ENCODE assay signal across 36 cellular contexts in genomic region chr6:151353795-151354194, GRCh38. TPM values are rescaled to one million over a fixed set of nuclear protein-coding genes. Genes with fewer than 3 reads are reported as not detected.
A peak's percentile ranks its signal among the peaks of the same experiment; 100 is the strongest.
DNase-seq lines count a peak whose midpoint lies in the region; ATAC-seq, FAIRE-seq and TF ChIP-seq lines count a peak whose summit lies in the region.
"Had no signal": no experiment of that assay in that cellular context is flagged by ENCODE, and none has a peak within 500 bp of the region (broad histone marks: within the 10 kb centered on the region; RNA-seq: fewer than 3 reads in every experiment).

No MANE protein-coding gene starts in this region.

- CTCF ChIA-PET in CD8-positive, alpha-beta T cell (lab: Charles Lee) = no interaction called here
- CTCF ChIA-PET in HCT116 (lab: Charles Lee) (no interaction called here), K562 (lab: Yijun Ruan, JAX; ENCODE audit: low intra/inter-chr PET ratio) (no interaction called here)

- H2AFZ ChIP-seq in HCT116 (ENCODE audit: low read depth, low read length, poor library complexity, severe bottlenecking) = no peak overlapping the region
- no peak overlapping the region for H2AFZ ChIP-seq in K562 (ENCODE audit: low read depth, low read length)

- H3K4me3 ChIP-seq in CD8-positive, alpha-beta T cell (ENCODE audit: low read depth, low read length) = no peak overlapping the region
- H3K4me3 ChIP-seq in HCT116 (replicated peaks in 1 of 2; ENCODE audit: low read depth in 1 of 2, low read length in 2 of 2) (no peak overlapping the region), K562 (no peak overlapping the region)
- H3K4me3 ChIP-seq: A549; BLaER1; BLaER1 treated with 17β-estradiol and CSF1 and Interleukin-3, amounts not matched to agents 10 nM and 100 nM had no signal

- H3K9me3 Mint-ChIP-seq in CD8-positive, alpha-beta T cell = no peaks in the 10 kb centered on the region
- H3K9me3 Mint-ChIP-seq in chondrocyte (ENCODE audit: low read depth) = no peaks in the 10 kb centered on the region
- H3K9me3 Mint-ChIP-seq: CD4-positive, alpha-beta memory T cell; CD4-positive, alpha-beta T cell; CD4-positive, CD25-positive, alpha-beta regulatory T cell; CD8-positive, alpha-beta memory T cell had no signal

- no peak for DNase-seq in CD8-positive, alpha-beta T cell
- DNase-seq in HCT116 (ENCODE audit: low read depth, low spot score) (no peak), K562 (ENCODE audit: extremely low read depth in 1 of 4, low spot score in 3 of 4) (no peak), chondrocyte (ENCODE audit: low spot score) (no peak), activated T-cell treated with anti-CD3 and anti-CD28 coated beads for 4 hours (no peak), Ammon's horn (ENCODE audit: low spot score) (no peak)
- DNase-seq in central memory CD4-positive, alpha-beta T cell = no peak
- DNase-seq: 8988T; ACHN; AML-193; BE2C; C1 segment of cervical spinal cord; Caco-2; Calu3; CD4-positive, alpha-beta memory T cell; CD4-positive, alpha-beta T cell; CD4-positive, CD25-positive, alpha-beta regulatory T cell; CD8-positive, alpha-beta memory T cell; COR-L47; DMS 273 treated with DMSO at 0.1 percent for 48 hours; DMS153; DMS53; DMS79; DMS79 treated with DMSO at 0.1 percent for 48 hours; DND-41; EL had no signal

- in situ Hi-C loops in K562 (cut with MboI) = no loop called here

- peaks cover 9% of the 10 kb centered on the region for H3K4me1 Mint-ChIP-seq in CD8-positive, alpha-beta T cell (ENCODE audit: low read depth)
- H3K4me1 Mint-ChIP-seq in chondrocyte (ENCODE audit: low read depth) = peaks cover 9% of the 10 kb centered on the region
- H3K4me1 Mint-ChIP-seq: B cell had no signal

- no peak for ATAC-seq in CD8-positive, alpha-beta T cell
- ATAC-seq in HCT116 (no peak), K562 (peak; percentile 14; the same call in 1 of the 3 replicates), GM21825 (IDR thresholded peaks at IDR 0.05; ENCODE audit: unreplicated experiment) (no peak)
- ATAC-seq: A549 had no signal

- POLR2A ChIA-PET in CD8-positive, alpha-beta T cell (lab: Charles Lee) = no interaction called here
- POLR2A ChIA-PET in HCT116 (lab: Charles Lee) = no interaction called here
- POLR2A ChIA-PET in K562 (lab: Yijun Ruan, JAX) = no interaction called here

- H3K9me2 ChIP-seq in HCT116 (ENCODE audit: insufficient read depth) = no peaks in the 10 kb centered on the region

- peaks cover 2% of the 10 kb centered on the region for H3K36me3 Mint-ChIP-seq in CD8-positive, alpha-beta T cell
- peaks cover 25% of the 10 kb centered on the region for H3K36me3 Mint-ChIP-seq in chondrocyte (ENCODE audit: low read depth)

- no peak for TF ChIP-seq CTCF in CD8-positive, alpha-beta T cell (IDR thresholded peaks at IDR 0.05)
- TF ChIP-seq CTCF in HCT116 (IDR thresholded peaks at IDR 0.05 in 2 of 3, conservative IDR thresholded peaks at IDR 0.05 in 1 of 3; ENCODE audit: borderline replicate concordance in 1 of 3, insufficient read depth in 1 of 3, low read depth in 2 of 3, low read length in 2 of 3) = no peak
- TF ChIP-seq CTCF in K562 (IDR thresholded peaks at IDR 0.05 in 2 of 3, conservative IDR thresholded peaks at IDR 0.05 in 1 of 3; ENCODE audit: insufficient read depth in 2 of 3, low read depth in 1 of 3, low read length in 3 of 3) = 0 out of 6 replicates have a peak, but pooled peaks of 1 of the 3 experiments have one; percentile 11
- peak; percentile 20 for TF ChIP-seq CTCF in chondrocyte (IDR thresholded peaks at IDR 0.05)

- peaks cover 53% of the 10 kb centered on the region; the same call in 1 of the 2 replicates for H4K20me1 ChIP-seq in HCT116 (ENCODE audit: insufficient read depth)
- H4K20me1 ChIP-seq in K562 (replicated peaks; ENCODE audit: control insufficient read depth, insufficient read depth, low read length) = 0 out of 2 replicates have a peak, but pooled peaks cover 4% of the 10 kb centered on the region

- H3K4me3 Mint-ChIP-seq in CD8-positive, alpha-beta T cell = no peak overlapping the region
- no peak overlapping the region for H3K4me3 Mint-ChIP-seq in chondrocyte (ENCODE audit: unreplicated experiment)
- H3K4me3 Mint-ChIP-seq: B cell; CD14-positive monocyte; CD4-positive, alpha-beta memory T cell; CD4-positive, alpha-beta T cell; CD4-positive, CD25-positive, alpha-beta regulatory T cell; CD8-positive, alpha-beta memory T cell had no signal

- peaks cover 62% of the 10 kb centered on the region for H3K79me2 ChIP-seq in HCT116 (ENCODE audit: insufficient read depth, low read length)
- no peaks in the 10 kb centered on the region for H3K79me2 ChIP-seq in K562 (ENCODE audit: control insufficient read depth, insufficient read depth, low read length)

- TF ChIP-seq EP300 in K562 (IDR thresholded peaks at IDR 0.05; ENCODE audit: low read length) = no peak

- H3K27me3 ChIP-seq in CD8-positive, alpha-beta T cell (ENCODE audit: insufficient read depth, low read length) = no peaks in the 10 kb centered on the region
- no peaks in the 10 kb centered on the region for H3K27me3 ChIP-seq in HCT116 (ENCODE audit: insufficient read depth, low read length)
- peaks cover 46 to 52% of the 10 kb centered on the region in 2 experiments for H3K27me3 ChIP-seq in K562 (ENCODE audit: control insufficient read depth in 2 of 2, insufficient read depth in 2 of 2, low read length in 2 of 2)
- H3K27me3 ChIP-seq: BE2C; BLaER1; BLaER1 treated with 17β-estradiol and CSF1 and Interleukin-3, amounts not matched to agents 10 nM and 100 nM had no signal

- RAD21 ChIA-PET in HCT116 (lab: Charles Lee; ENCODE audit: low non-redundant PET in 1 of 2, low total read pairs in 2 of 2, uncharacterized antibody in 2 of 2, unreplicated experiment in 2 of 2) = no interaction called here

- no peaks in the 10 kb centered on the region for H3K4me1 ChIP-seq in CD8-positive, alpha-beta T cell (ENCODE audit: insufficient read depth, low read length)
- H3K4me1 ChIP-seq in HCT116 (ENCODE audit: control insufficient read depth in 1 of 2, insufficient read depth in 2 of 2, low read length in 2 of 2) = peaks cover 0 to 17% of the 10 kb centered on the region in 2 experiments; a peak in 1 of 4 replicates
- peaks cover 0 to 4% of the 10 kb centered on the region in 2 experiments; a peak in 3 of 5 replicates for H3K4me1 ChIP-seq in K562 (replicated peaks in 1 of 2; ENCODE audit: control insufficient read depth in 2 of 2, insufficient read depth in 2 of 2, low read length in 2 of 2)
- H3K4me1 ChIP-seq: BE2C, BLaER1, Caco-2 had no signal

- H3K36me3 ChIP-seq in CD8-positive, alpha-beta T cell (ENCODE audit: insufficient read depth, low read length) = no peaks in the 10 kb centered on the region
- peaks cover 36 to 76% of the 10 kb centered on the region in 2 experiments for H3K36me3 ChIP-seq in HCT116 (ENCODE audit: control insufficient read depth in 1 of 2, insufficient read depth in 2 of 2, low read length in 2 of 2)
- no peaks in the 10 kb centered on the region for H3K36me3 ChIP-seq in K562 (ENCODE audit: control insufficient read depth, insufficient read depth, low read length)
- H3K36me3 ChIP-seq: BE2C had no signal

- peak overlapping the region; percentile 15 for H3K27ac Mint-ChIP-seq in CD8-positive, alpha-beta T cell
- H3K27ac Mint-ChIP-seq in chondrocyte (ENCODE audit: unreplicated experiment) = no peak overlapping the region
- H3K27ac Mint-ChIP-seq: B cell; CD14-positive monocyte; CD4-positive, alpha-beta memory T cell; CD4-positive, alpha-beta T cell; CD8-positive, alpha-beta memory T cell had no signal

- no peaks in the 10 kb centered on the region for H3K9me1 ChIP-seq in K562 (ENCODE audit: control insufficient read depth, insufficient read depth, low read length)

- H3K9ac ChIP-seq in HCT116 (ENCODE audit: low read length) (no peak overlapping the region), K562 (ENCODE audit: insufficient read depth in 1 of 2, low read depth in 2 of 2, low read length in 2 of 2) (no peak overlapping the region)
- H3K9ac ChIP-seq: BLaER1; BLaER1 treated with 17β-estradiol and CSF1 and Interleukin-3, amounts not matched to agents 10 nM and 100 nM had no signal

- BruUV-seq in HCT116 (replicated peaks; lab: Mats Ljungman, UMichigan) (no TSS peak), K562 (replicated peaks; lab: Mats Ljungman, UMichigan) (no TSS peak)

- FAIRE-seq in K562 (lab: Jason Lieb, UNC) = no peak
- FAIRE-seq: A204.1, A549, D721Med had no signal

- no peak overlapping the region for H3K27ac ChIP-seq in CD8-positive, alpha-beta T cell (ENCODE audit: low read depth, low read length)
- H3K27ac ChIP-seq in HCT116 (ENCODE audit: low read depth, low read length) = no peak overlapping the region
- no peak overlapping the region for H3K27ac ChIP-seq in K562 (ENCODE audit: extremely low read depth, low read depth, low read length)
- H3K27ac ChIP-seq: 22Rv1; A549; BLaER1; BLaER1 treated with 17β-estradiol and CSF1 and Interleukin-3, amounts not matched to agents 10 nM and 100 nM; C4-2B had no signal

- TF ChIP-seq RAD21 in HCT116 (IDR thresholded peaks at IDR 0.05; ENCODE audit: low read depth) (no peak), K562 (CRISPR knock-in tag; conservative IDR thresholded peaks at IDR 0.05 in 1 of 2, IDR thresholded peaks at IDR 0.05 in 1 of 2) (no peak)

- TF ChIP-seq POLR2A in HCT116 (IDR thresholded peaks at IDR 0.05; ENCODE audit: borderline replicate concordance, extremely low read depth, insufficient read depth, insufficient read length) = no peak
- no peak for TF ChIP-seq POLR2A in K562 (conservative IDR thresholded peaks at IDR 0.05)

- H3K27me3 Mint-ChIP-seq in CD8-positive, alpha-beta T cell (ENCODE audit: low read depth) = no peaks in the 10 kb centered on the region
- H3K27me3 Mint-ChIP-seq in chondrocyte (ENCODE audit: low read depth) = no peaks in the 10 kb centered on the region
- H3K27me3 Mint-ChIP-seq: B cell; CD4-positive, alpha-beta memory T cell; CD4-positive, alpha-beta T cell; CD4-positive, CD25-positive, alpha-beta regulatory T cell; CD8-positive, alpha-beta memory T cell had no signal

- 19% methylated on average over 10 of the region's 10 CpGs for WGBS in K562 (ENCODE audit: insufficient coverage, low coverage, missing lambda C conversion rate)

- intact Hi-C loops in CD8-positive, alpha-beta T cell (cut with DNase I, micrococcal nuclease) = loop anchor here in 1 of 2 experiments (10.0 kb wide), 1 partner anchor 51 kb away; no protein-coding TSS in a partner anchor
- intact Hi-C loops in HCT116 (cut with micrococcal nuclease) = no loop called here
- intact Hi-C loops in K562 (cut with micrococcal nuclease) = no loop called here

- no peaks in the 10 kb centered on the region for H3K9me3 ChIP-seq in CD8-positive, alpha-beta T cell (ENCODE audit: low read length)
- H3K9me3 ChIP-seq in HCT116 (ENCODE audit: control insufficient read depth in 1 of 2, insufficient read depth in 1 of 2, low read depth in 1 of 2, low read length in 2 of 2) (no peaks in the 10 kb centered on the region), K562 (replicated peaks; ENCODE audit: control insufficient read depth, insufficient read depth, low read depth, low read length) (no peaks in the 10 kb centered on the region)
- H3K9me3 ChIP-seq: A549; BE2C; BLaER1; BLaER1 treated with 17β-estradiol and CSF1 and Interleukin-3, amounts not matched to agents 10 nM and 100 nM; Caco-2 had no signal

- no peak overlapping the region for H3K4me2 ChIP-seq in HCT116 (ENCODE audit: low read length)
- H3K4me2 ChIP-seq in K562 (ENCODE audit: insufficient read depth, low read length) = no peak overlapping the region
- H3K4me2 ChIP-seq: A549; BLaER1; BLaER1 treated with 17β-estradiol and CSF1 and Interleukin-3, amounts not matched to agents 10 nM and 100 nM had no signal

RNA-seq across cellular contexts. Expression of gene ZBTB2, which starts 37.6 kb away (rescaled TPM):
- 10 to 100 TPM; 22.1 to 23.0 TPM for total RNA-seq in CD8-positive, alpha-beta T cell
- total RNA-seq in HCT116 (2021; ENCODE audit: unreplicated experiment) (12.5 TPM), K562 (2014; rRNA removed) (13.3 and 17.3 TPM in 2 replicates), K562 (2014; rRNA removed; fragmentation: Illumina TruSeq; extraction: Trizol) (17.0 and 18.9 TPM in 2 replicates), K562 (2015; rRNA removed; fragmentation: Illumina TruSeq; extraction: Trizol) (21.8 and 23.3 TPM in 2 replicates), K562 (2021) (15.2 and 16.4 TPM in 2 replicates), chondrocyte (9.4 to 11.8 TPM (median 10.1 TPM) in 3 replicates)
- 7.5 and 7.9 TPM in 2 replicates for polyA plus RNA-seq in HCT116 (2012)
- 5.8 and 7.3 TPM in 2 replicates for total RNA-seq in K562 (2011; cell fraction: chromatin; rRNA removed; ENCODE audit: low replicate concordance)
- 2.9 and 3.5 TPM in 2 replicates for total RNA-seq in K562 (2011; cell fraction: nucleolus; rRNA removed)
- 4.9 and 6.0 TPM in 2 replicates for total RNA-seq in K562 (2011; cell fraction: nucleoplasm; rRNA removed)
- polyA plus RNA-seq in K562 (2011; rRNA removed) (12.7 and 17.2 TPM in 2 replicates), K562 (2014; fragmentation: Illumina TruSeq; extraction: Trizol) (20.8 and 26.2 TPM in 2 replicates), K562 (2014; fragmentation: Nextera tagmentation; extraction: Ambion mirVana) (1 to 10 TPM; 5.1 to 6.0 TPM), K562 (2014; rRNA removed) (14.5 and 18.1 TPM in 2 replicates)
- polyA plus RNA-seq in K562 (2011; cell fraction: cytosol; rRNA removed) = 12.9 and 17.2 TPM in 2 replicates
- 6.1 and 6.8 TPM in 2 replicates for polyA plus RNA-seq in K562 (2011; cell fraction: nucleus; rRNA removed)
- 12.4 and 14.8 TPM in 2 replicates for polyA plus RNA-seq in K562 (2012)
- polyA minus RNA-seq in K562 (2011; rRNA and poly(A)+ RNA removed) = 18.4 and 28.1 TPM in 2 replicates
- polyA minus RNA-seq in K562 (2011; cell fraction: cytosol; rRNA and poly(A)+ RNA removed) = 5.6 and 9.1 TPM in 2 replicates
- polyA minus RNA-seq in K562 (2011; cell fraction: nucleus; rRNA and poly(A)+ RNA removed) = 2.6 and 3.8 TPM in 2 replicates
